Comparison of ENCODE assay signal across 11 cellular contexts in genomic region chr2:123207245-123207644, GRCh38.
"Had no signal": no experiment of that assay in that cellular context is flagged by ENCODE, and none has a peak within 500 bp of the region (broad histone marks: within the 10 kb centered on the region; RNA-seq: fewer than 3 reads in every experiment).

No MANE protein-coding gene starts in this region.

- H3K4me3 ChIP-seq: GM23248, GM23338, HAP-1 had no signal

- H2AFZ ChIP-seq: GM23248, GM23338 had no signal

- H3K36me3 ChIP-seq: HAP-1 had no signal

- DNase-seq: GM23248, GOT3, H7, H9, HCEC 1CT, HFFc6 had no signal

- H3K9me3 ChIP-seq: HAP-1 had no signal

- FAIRE-seq: H1, H54 had no signal

- H3K27ac ChIP-seq: GM23248 had no signal

- H3K9ac ChIP-seq: GM23248 had no signal

- H3K4me1 ChIP-seq: HAP-1 had no signal

- H3K4me2 ChIP-seq: GM23338 had no signal

- ATAC-seq: GM23338, HCT116 had no signal
